Comparison of ENCODE assay signal across 1 cellular context in genomic region chr16:11585460-11586374, GRCh38.
A peak's percentile ranks its signal among the peaks of the same experiment; 100 is the strongest.
TF ChIP-seq lines count a peak whose summit lies in the region.

No MANE protein-coding gene starts in this region.

TF ChIP-seq in HepG2, 621 proteins besides CTCF, POLR2A, EP300 and RAD21 (continued from another document and continues in another):
- TF ChIP-seq ZHX2 (IDR thresholded peaks at IDR 0.05; ENCODE audit: low read depth) (no peak), ZHX2 (CRISPR knock-in tag; IDR thresholded peaks at IDR 0.05; ENCODE audit: borderline replicate concordance) (no peak), ARNT2 (CRISPR knock-in tag; IDR thresholded peaks at IDR 0.05; ENCODE audit: low read depth) (peak; percentile 76), ZNF766 (CRISPR knock-in tag; IDR thresholded peaks at IDR 0.05; ENCODE audit: borderline replicate concordance) (no peak), ERF (CRISPR knock-in tag; IDR thresholded peaks at IDR 0.05) (peak; percentile 27; the same call in 1 of the 2 replicates), ZNF18 (CRISPR knock-in tag; IDR thresholded peaks at IDR 0.05; ENCODE audit: insufficient replicate concordance) (peak; percentile 83), ZNF780A (CRISPR knock-in tag; IDR thresholded peaks at IDR 0.05) (no peak), ZNF614 (CRISPR knock-in tag; IDR thresholded peaks at IDR 0.05; ENCODE audit: borderline replicate concordance) (no peak), MEF2D (CRISPR knock-in tag; IDR thresholded peaks at IDR 0.05) (peak; percentile 47; the same call in 1 of the 2 replicates), TOE1 (CRISPR knock-in tag; IDR thresholded peaks at IDR 0.05) (no peak), ZNF501 (CRISPR knock-in tag; IDR thresholded peaks at IDR 0.05) (peak; percentile 67; the same call in 1 of the 2 replicates), ATF4 (CRISPR knock-in tag; IDR thresholded peaks at IDR 0.05) (no peak), REPIN1 (CRISPR knock-in tag; IDR thresholded peaks at IDR 0.05; ENCODE audit: borderline replicate concordance, low read depth) (no peak; the same call in 1 of the 2 replicates), IRF9 (CRISPR knock-in tag; IDR thresholded peaks at IDR 0.05; ENCODE audit: borderline replicate concordance) (peak; percentile 68; the same call in 1 of the 2 replicates), MTERF4 (CRISPR knock-in tag; IDR thresholded peaks at IDR 0.05) (peak; percentile 28; the same call in 1 of the 2 replicates), UBTF (CRISPR knock-in tag; IDR thresholded peaks at IDR 0.05) (peak; percentile 86), CBFB (CRISPR knock-in tag; IDR thresholded peaks at IDR 0.05) (no peak), HIVEP1 (CRISPR knock-in tag; IDR thresholded peaks at IDR 0.05) (no peak; the same call in 1 of the 2 replicates), ZNF878 (CRISPR knock-in tag; IDR thresholded peaks at IDR 0.05) (no peak), MED13 (CRISPR knock-in tag; IDR thresholded peaks at IDR 0.05) (peak; percentile 47; the same call in 1 of the 2 replicates), CENPT (CRISPR knock-in tag; IDR thresholded peaks at IDR 0.05; ENCODE audit: low read depth) (no peak), ZNF747 (CRISPR knock-in tag; IDR thresholded peaks at IDR 0.05; ENCODE audit: borderline replicate concordance) (peak; percentile 60), ARID2 (CRISPR knock-in tag; IDR thresholded peaks at IDR 0.05; ENCODE audit: borderline replicate concordance) (peak; percentile 66; the same call in 1 of the 2 replicates), PAX8 (CRISPR knock-in tag; IDR thresholded peaks at IDR 0.05; ENCODE audit: borderline replicate concordance) (no peak), ADNP (CRISPR knock-in tag; IDR thresholded peaks at IDR 0.05) (no peak), HOXD1 (CRISPR knock-in tag; IDR thresholded peaks at IDR 0.05) (peak; percentile 89), BHLHE40 (IDR thresholded peaks at IDR 0.05; ENCODE audit: low read length) (no peak), ZNF367 (CRISPR knock-in tag; IDR thresholded peaks at IDR 0.05; ENCODE audit: borderline replicate concordance) (peak; percentile 91), MXI1 (IDR thresholded peaks at IDR 0.05; ENCODE audit: borderline replicate concordance, low read depth, low read length) (no peak), ONECUT2 (CRISPR knock-in tag; IDR thresholded peaks at IDR 0.05) (peak; percentile 47; the same call in 1 of the 2 replicates), ATF1 (CRISPR knock-in tag; IDR thresholded peaks at IDR 0.05) (no peak), ZNF704 (CRISPR knock-in tag; IDR thresholded peaks at IDR 0.05; ENCODE audit: borderline replicate concordance) (no peak; the same call in 1 of the 2 replicates), NR3C1 (CRISPR knock-in tag; IDR thresholded peaks at IDR 0.05) (no peak), TFE3 (CRISPR knock-in tag; IDR thresholded peaks at IDR 0.05) (no peak), KDM2A (CRISPR knock-in tag; IDR thresholded peaks at IDR 0.05; ENCODE audit: borderline replicate concordance, low read depth) (peak; percentile 58; the same call in 1 of the 2 replicates), ZNF101 (CRISPR knock-in tag; IDR thresholded peaks at IDR 0.05; ENCODE audit: borderline replicate concordance, low read depth) (no peak), ATF3 (CRISPR knock-in tag; IDR thresholded peaks at IDR 0.05) (no peak), JUND (CRISPR knock-in tag; IDR thresholded peaks at IDR 0.05) (no peak), ZSCAN31 (CRISPR knock-in tag; IDR thresholded peaks at IDR 0.05; ENCODE audit: low read depth) (0 out of 2 replicates have a peak, but pooled peaks have one; percentile 39), AGO1 (IDR thresholded peaks at IDR 0.05; ENCODE audit: low read depth, low read length, poor library complexity, severe bottlenecking) (peak; percentile 40), ZNF354B (CRISPR knock-in tag; IDR thresholded peaks at IDR 0.05) (no peak), ZNF256 (CRISPR knock-in tag; conservative IDR thresholded peaks at IDR 0.05) (peak; percentile 61; the same call in 1 of the 2 replicates), JARID2 (CRISPR knock-in tag; IDR thresholded peaks at IDR 0.05; ENCODE audit: insufficient replicate concordance) (no peak)
